Comparison of ENCODE assay signal across 17 cellular contexts in genomic region chr12:13210543-13211190, GRCh38. TPM values are rescaled to one million over a fixed set of nuclear protein-coding genes. Genes with fewer than 3 reads are reported as not detected.
DNase-seq lines count a peak whose midpoint lies in the region; ATAC-seq and TF ChIP-seq lines count a peak whose summit lies in the region.
"Had no signal": no experiment of that assay in that cellular context is flagged by ENCODE, and none has a peak within 500 bp of the region (broad histone marks: within the 10 kb centered on the region; RNA-seq: fewer than 3 reads in every experiment).

No MANE protein-coding gene starts in this region.

- DNase-seq in left ventricle myocardium inferior: no peak
- DNase-seq in heart left ventricle: no peak
- no peak for DNase-seq in activated naive CD8-positive, alpha-beta T cell treated with anti-CD3 and anti-CD28 coated beads, Interleukin-2, amount 50 U/mL, for 24 hours
- no peak for DNase-seq in nephron progenitor cell
- DNase-seq in natural killer cell treated with Interleukin-12 subunit alpha and Interleukin-12 subunit beta and Interleukin-15 and Interleukin-18, amount 100 ng/mL, for 72 hours (ENCODE audit: low spot score): no peak
- DNase-seq in globus pallidus (ENCODE audit: low spot score): no peak
- no peak for DNase-seq in upper lobe of left lung
- DNase-seq: activated CD4-positive, CD25-positive, alpha-beta regulatory T cell treated with anti-CD3 and anti-CD28 coated beads, Interleukin-2, amount 50 U/mL, for 72 hours; heart right ventricle; MV-4-11; NCI-H2029 treated with DMSO at 0.1 percent for 48 hours; NCI-H510A had no signal

- 67 to 80% (median 72%) methylated on average over 3 of the region's 3 CpGs for WGBS in heart left ventricle, 4 donors
- 68 to 72% methylated on average over 3 of the region's 3 CpGs for WGBS in upper lobe of left lung, 2 donors

- TF ChIP-seq EP300 in upper lobe of left lung (IDR thresholded peaks at IDR 0.05): no peak

- no peak for TF ChIP-seq CTCF in left ventricle myocardium inferior (IDR thresholded peaks at IDR 0.05; ENCODE audit: borderline replicate concordance)
- no peak for TF ChIP-seq CTCF in heart left ventricle (IDR thresholded peaks at IDR 0.05)
- TF ChIP-seq CTCF in nephron progenitor cell (IDR thresholded peaks at IDR 0.05): no peak
- TF ChIP-seq CTCF in upper lobe of left lung (IDR thresholded peaks at IDR 0.05): no peak

- H3K27ac ChIP-seq in left ventricle myocardium inferior (replicated peaks) (peak overlapping the region; percentile 24), heart left ventricle (peak overlapping the region in 4 of 12 donors; percentile 21 to 71 (median 46)), upper lobe of left lung (no peak overlapping the region)

- ATAC-seq in heart left ventricle (no peak), HG03025 (IDR thresholded peaks at IDR 0.05; ENCODE audit: low FRiP score, unreplicated experiment) (no peak), upper lobe of left lung (ENCODE audit: low FRiP score in 2 of 2) (no peak)
- peak; percentile 34 for ATAC-seq in activated naive CD8-positive, alpha-beta T cell treated with anti-CD3 and anti-CD28 coated beads, Interleukin-2, amount 50 U/mL, for 24 hours
- ATAC-seq in natural killer cell treated with Interleukin-12 subunit alpha and Interleukin-12 subunit beta and Interleukin-15 and Interleukin-18, amount 100 ng/mL, for 72 hours: no peak

- no peak overlapping the region for H3K4me3 ChIP-seq in left ventricle myocardium inferior
- H3K4me3 ChIP-seq in heart left ventricle: no peak overlapping the region
- no peak overlapping the region for H3K4me3 ChIP-seq in upper lobe of left lung
- H3K4me3 ChIP-seq: heart right ventricle had no signal

- H3K9me3 Mint-ChIP-seq in activated naive CD8-positive, alpha-beta T cell treated with anti-CD3 and anti-CD28 coated beads, Interleukin-2, amount 50 U/mL, for 24 hours: no peaks in the 10 kb centered on the region
- no peaks in the 10 kb centered on the region for H3K9me3 Mint-ChIP-seq in nephron progenitor cell
- H3K9me3 Mint-ChIP-seq in natural killer cell treated with Interleukin-12 subunit alpha and Interleukin-12 subunit beta and Interleukin-15 and Interleukin-18, amount 100 ng/mL, for 72 hours: no peaks in the 10 kb centered on the region
- H3K9me3 Mint-ChIP-seq: activated naive CD4-positive, alpha-beta T cell treated with anti-CD3 and anti-CD28 coated beads, Interleukin-2, amount 50 U/mL, for 72 hours; dendritic cell treated with granulocyte-macrophage colony-stimulating factor and Interleukin-4, amounts not matched to agents 40 ng/mL and 50 ng/mL, for 4 days; neural crest cell; T-helper 2 cell treated with Interferon-gamma antibody and Interleukin-4, amounts not matched to agents 5 μg/mL and 100 μg/mL, for 36 hours had no signal

- no peaks in the 10 kb centered on the region for H3K27me3 Mint-ChIP-seq in activated naive CD8-positive, alpha-beta T cell treated with anti-CD3 and anti-CD28 coated beads, Interleukin-2, amount 50 U/mL, for 24 hours
- H3K27me3 Mint-ChIP-seq in nephron progenitor cell (ENCODE audit: low read depth, poor library complexity): peaks cover 3% of the 10 kb centered on the region
- H3K27me3 Mint-ChIP-seq in natural killer cell treated with Interleukin-12 subunit alpha and Interleukin-12 subunit beta and Interleukin-15 and Interleukin-18, amount 100 ng/mL, for 72 hours: peaks cover 18 to 20% of the 10 kb centered on the region in 2 donors
- H3K27me3 Mint-ChIP-seq: dendritic cell treated with granulocyte-macrophage colony-stimulating factor and Interleukin-4, amounts not matched to agents 40 ng/mL and 50 ng/mL, for 4 days had no signal

- no peaks in the 10 kb centered on the region for H3K27me3 ChIP-seq in left ventricle myocardium inferior (ENCODE audit: low read depth)
- no peaks in the 10 kb centered on the region for H3K27me3 ChIP-seq in heart left ventricle
- H3K27me3 ChIP-seq in upper lobe of left lung: no peaks in the 10 kb centered on the region
- H3K27me3 ChIP-seq: heart right ventricle had no signal

- H3K36me3 ChIP-seq in left ventricle myocardium inferior: peaks cover 33% of the 10 kb centered on the region
- peaks cover 0 to 52% (median 44%) of the 10 kb centered on the region in 9 donors for H3K36me3 ChIP-seq in heart left ventricle
- H3K36me3 ChIP-seq in upper lobe of left lung: peaks cover 14 to 45% (median 22%) of the 10 kb centered on the region in 4 donors

- no peaks in the 10 kb centered on the region for H3K9me3 ChIP-seq in left ventricle myocardium inferior (replicated peaks)
- H3K9me3 ChIP-seq in heart left ventricle: no peaks in the 10 kb centered on the region
- H3K9me3 ChIP-seq in upper lobe of left lung: no peaks in the 10 kb centered on the region
- H3K9me3 ChIP-seq: heart right ventricle had no signal

- TF ChIP-seq POLR2A in heart left ventricle (IDR thresholded peaks at IDR 0.05) (no peak), upper lobe of left lung (IDR thresholded peaks at IDR 0.05) (no peak)

- H3K36me3 Mint-ChIP-seq in activated naive CD8-positive, alpha-beta T cell treated with anti-CD3 and anti-CD28 coated beads, Interleukin-2, amount 50 U/mL, for 24 hours (ENCODE audit: low read depth): no peaks in the 10 kb centered on the region
- H3K36me3 Mint-ChIP-seq in nephron progenitor cell (ENCODE audit: low read depth): no peaks in the 10 kb centered on the region
- no peaks in the 10 kb centered on the region for H3K36me3 Mint-ChIP-seq in natural killer cell treated with Interleukin-12 subunit alpha and Interleukin-12 subunit beta and Interleukin-15 and Interleukin-18, amount 100 ng/mL, for 72 hours
- H3K36me3 Mint-ChIP-seq: activated naive CD4-positive, alpha-beta T cell treated with anti-CD3 and anti-CD28 coated beads, Interleukin-2, amount 50 U/mL, for 72 hours had no signal

- peaks cover 64% of the 10 kb centered on the region for H3K4me1 ChIP-seq in left ventricle myocardium inferior
- peaks cover 5 to 66% (median 58%) of the 10 kb centered on the region in 12 donors for H3K4me1 ChIP-seq in heart left ventricle
- H3K4me1 ChIP-seq in upper lobe of left lung: peaks cover 51 to 65% (median 55%) of the 10 kb centered on the region in 4 donors

- peak overlapping the region; percentile 59 for H3K27ac Mint-ChIP-seq in activated naive CD8-positive, alpha-beta T cell treated with anti-CD3 and anti-CD28 coated beads, Interleukin-2, amount 50 U/mL, for 24 hours
- peak overlapping the region; percentile 49 for H3K27ac Mint-ChIP-seq in nephron progenitor cell
- H3K27ac Mint-ChIP-seq in natural killer cell treated with Interleukin-12 subunit alpha and Interleukin-12 subunit beta and Interleukin-15 and Interleukin-18, amount 100 ng/mL, for 72 hours: no peak overlapping the region
- H3K27ac Mint-ChIP-seq: T-helper 2 cell treated with Interferon-gamma antibody and Interleukin-4, amounts not matched to agents 5 μg/mL and 100 μg/mL, for 36 hours had no signal

- H3K4me3 Mint-ChIP-seq in activated naive CD8-positive, alpha-beta T cell treated with anti-CD3 and anti-CD28 coated beads, Interleukin-2, amount 50 U/mL, for 24 hours: no peak overlapping the region
- no peak overlapping the region for H3K4me3 Mint-ChIP-seq in nephron progenitor cell
- no peak overlapping the region for H3K4me3 Mint-ChIP-seq in natural killer cell treated with Interleukin-12 subunit alpha and Interleukin-12 subunit beta and Interleukin-15 and Interleukin-18, amount 100 ng/mL, for 72 hours
- H3K4me3 Mint-ChIP-seq: dendritic cell treated with granulocyte-macrophage colony-stimulating factor and Interleukin-4, amounts not matched to agents 40 ng/mL and 50 ng/mL, for 4 days; neural crest cell; T-helper 2 cell treated with Interferon-gamma antibody and Interleukin-4, amounts not matched to agents 5 μg/mL and 100 μg/mL, for 36 hours had no signal

- H3K4me1 Mint-ChIP-seq in activated naive CD8-positive, alpha-beta T cell treated with anti-CD3 and anti-CD28 coated beads, Interleukin-2, amount 50 U/mL, for 24 hours: peaks cover 62% of the 10 kb centered on the region
- peaks cover 62% of the 10 kb centered on the region for H3K4me1 Mint-ChIP-seq in nephron progenitor cell
- H3K4me1 Mint-ChIP-seq in natural killer cell treated with Interleukin-12 subunit alpha and Interleukin-12 subunit beta and Interleukin-15 and Interleukin-18, amount 100 ng/mL, for 72 hours (ENCODE audit: low read depth in 2 of 2): peaks cover 0 to 6% of the 10 kb centered on the region in 2 donors

- intact Hi-C loops in left ventricle myocardium inferior (cut with micrococcal nuclease) (loop anchor here (5.0 to 10.0 kb wide), 3 partner anchors 113 to 296 kb away; partner anchors contain the start of gene HEBP1), heart left ventricle (cut with DNase I) (loop anchor here in 8 of 10 donors (5.0 to 10.0 kb wide), 7 partner anchors 113 to 423 kb away; partner anchors contain the start of genes HEBP1 (in 4 of the 8) and APOLD1 (in 1 of the 8))

RNA-seq across cellular contexts. Expression of gene EMP1, which starts 14.1 kb away (rescaled TPM):
- total RNA-seq in left ventricle myocardium inferior (90.5 TPM), heart left ventricle (100 to 1,000 TPM in 6 of 9 donors, 10 to 100 TPM in 3; 67.9 to 281 (median 175) TPM), upper lobe of left lung (100 to 1,000 TPM in 4 of 6 donors, 10 to 100 TPM in 2; 18.9 to 360 (median 165) TPM)
- polyA plus RNA-seq in heart left ventricle: 10 to 100 TPM; 16.4 to 83.0 TPM
- 1 to 10 TPM; 1.4 to 4.2 TPM for total RNA-seq in natural killer cell treated with Interleukin-12 subunit alpha and Interleukin-12 subunit beta and Interleukin-15 and Interleukin-18, amount 100 ng/mL, for 72 hours

Comparison
In these comparisons a context has a peak if more than half of its experiments do, and no peak if none do; other contexts are left out.
1. H3K27ac Mint-ChIP-seq: peak in activated naive CD8-positive, alpha-beta T cell treated with anti-CD3 and anti-CD28 coated beads, Interleukin-2, amount 50 U/mL, for 24 hours (single experiment) and nephron progenitor cell (single experiment); none in natural killer cell treated with Interleukin-12 subunit alpha and Interleukin-12 subunit beta and Interleukin-15 and Interleukin-18, amount 100 ng/mL, for 72 hours (0 of 2).